11 cellular contexts compared by ENCODE assay signal in the genomic region with DNA sequence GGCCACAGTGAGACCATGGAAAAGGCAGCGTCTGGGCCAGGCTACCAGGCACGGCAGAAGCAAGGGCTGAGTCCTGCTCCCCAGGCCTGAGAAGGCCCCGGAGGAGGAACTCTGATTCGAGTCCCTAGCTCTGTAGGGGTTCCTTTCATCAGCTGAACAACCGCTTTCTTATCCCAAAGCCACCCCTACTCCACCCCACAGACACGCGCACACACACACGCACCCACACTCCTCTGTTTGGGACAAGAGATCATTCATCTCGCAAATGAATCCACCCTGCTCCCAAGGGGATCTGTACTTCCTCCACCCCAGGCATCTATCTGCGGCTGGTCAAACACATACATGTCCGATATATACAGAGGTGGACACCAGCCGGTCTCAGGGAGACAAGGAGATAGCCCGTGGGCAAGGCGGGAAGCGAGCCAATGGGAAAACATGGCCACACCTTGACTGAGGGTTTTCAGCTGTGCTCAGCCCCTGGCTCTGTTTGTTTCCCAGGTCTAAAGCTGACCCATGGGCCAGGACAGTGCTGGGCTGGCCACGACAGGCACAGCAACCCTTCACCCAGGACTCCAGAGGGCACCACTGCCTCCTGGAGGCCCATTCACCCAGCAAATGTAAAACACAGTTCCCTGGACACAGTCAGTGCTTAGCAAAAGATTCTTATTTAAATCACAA. TPM values are rescaled to one million over a fixed set of nuclear protein-coding genes. Genes with fewer than 3 reads are reported as not detected.
A peak's percentile ranks its signal among the peaks of the same experiment; 100 is the strongest.
DNase-seq lines count a peak whose midpoint lies in the region; ATAC-seq, FAIRE-seq and TF ChIP-seq lines count a peak whose summit lies in the region.
"Had no signal": no experiment of that assay in that cellular context is flagged by ENCODE, and none has a peak within 500 bp of the region (broad histone marks: within the 10 kb centered on the region; RNA-seq: fewer than 3 reads in every experiment).

No MANE protein-coding gene starts in this region.

- TF ChIP-seq CTCF in WERI-Rb-1 (IDR thresholded peaks at IDR 0.05; ENCODE audit: low read depth, low read length) (peak; percentile 60), gastroesophageal sphincter (IDR thresholded peaks at IDR 0.05) (peak in 3 of 4 experiments; percentile 39 to 57 (median 42))

- no peak overlapping the region for H3K27ac ChIP-seq in BLaER1 treated with 17β-estradiol and CSF1 and Interleukin-3, amounts not matched to agents 10 nM and 100 nM
- H3K27ac ChIP-seq in WERI-Rb-1 (no peak overlapping the region), gastroesophageal sphincter (peak overlapping the region; percentile 14 to 97 (median 96))

- no peak overlapping the region for H3K4me3 ChIP-seq in BLaER1 treated with 17β-estradiol and CSF1 and Interleukin-3, amounts not matched to agents 10 nM and 100 nM
- H3K4me3 ChIP-seq in WERI-Rb-1 (ENCODE audit: low read depth, low read length) (no peak overlapping the region), gastroesophageal sphincter (peak overlapping the region in 1 of 2 donors; percentile 17)

- intact Hi-C loops in sciatic nerve (cut with DNase I) = no loop called here

- H3K4me1 ChIP-seq in BLaER1 treated with 17β-estradiol and CSF1 and Interleukin-3, amounts not matched to agents 10 nM and 100 nM = peaks cover 53 to 95% (median 78%) of the 10 kb centered on the region in 10 experiments
- peaks cover 8 to 100% (median 88%) of the 10 kb centered on the region in 3 donors for H3K4me1 ChIP-seq in gastroesophageal sphincter

- ATAC-seq in gastroesophageal sphincter = no peak
- peak; percentile 19 for ATAC-seq in sciatic nerve
- no peak for ATAC-seq in HG02840 (IDR thresholded peaks at IDR 0.05; ENCODE audit: low FRiP score, unreplicated experiment)
- ATAC-seq in GM19455 (IDR thresholded peaks at IDR 0.05; ENCODE audit: unreplicated experiment) = no peak
- ATAC-seq in GM19035 (IDR thresholded peaks at IDR 0.05; ENCODE audit: unreplicated experiment) = no peak

- peak overlapping the region in 4 of 11 experiments; percentile 2 to 23 (median 13); a peak in 5 of 22 replicates for H3K9ac ChIP-seq in BLaER1 treated with 17β-estradiol and CSF1 and Interleukin-3, amounts not matched to agents 10 nM and 100 nM

- H3K4me2 ChIP-seq in BLaER1 treated with 17β-estradiol and CSF1 and Interleukin-3, amounts not matched to agents 10 nM and 100 nM = peak overlapping the region in 10 of 11 experiments; percentile 30 to 54 (median 41); a peak in 19 of 22 replicates

- DNase-seq in WERI-Rb-1 (no peak), sciatic nerve (ENCODE audit: low spot score) (peak; percentile 67), HTR-8/SVneo (ENCODE audit: insufficient read length, low spot score) (no peak)
- DNase-seq: activated CD4-positive, alpha-beta T cell treated with anti-CD3 and anti-CD28 coated beads, Interleukin-2, amount 10 ng/mL, durations not matched to agents 24 days and 14 days; stimulated activated CD4-positive, alpha-beta T cell treated with anti-CD3 and anti-CD28 coated beads, Interleukin-2, amount 100 ng/mL, for 24 hours had no signal

- H4K20me1 ChIP-seq in BLaER1 treated with 17β-estradiol and CSF1 and Interleukin-3, amounts not matched to agents 10 nM and 100 nM = peaks cover 49 to 100% (median 99%) of the 10 kb centered on the region in 11 experiments; a peak in 21 of 22 replicates

- H3K9me3 ChIP-seq in BLaER1 treated with 17β-estradiol and CSF1 and Interleukin-3, amounts not matched to agents 10 nM and 100 nM (replicated peaks in 1 of 11) = no peaks in the 10 kb centered on the region
- H3K9me3 ChIP-seq in WERI-Rb-1 (ENCODE audit: severe bottlenecking) = no peaks in the 10 kb centered on the region
- H3K9me3 ChIP-seq in gastroesophageal sphincter = no peaks in the 10 kb centered on the region

- H3K36me3 ChIP-seq in BLaER1 treated with 17β-estradiol and CSF1 and Interleukin-3, amounts not matched to agents 10 nM and 100 nM = peaks cover 0 to 80% (median 36%) of the 10 kb centered on the region in 11 experiments; a peak in 13 of 22 replicates
- H3K36me3 ChIP-seq in WERI-Rb-1 (no peaks in the 10 kb centered on the region), gastroesophageal sphincter (peaks cover 0 to 12% of the 10 kb centered on the region in 2 donors)

- no peak for TF ChIP-seq EP300 in gastroesophageal sphincter (IDR thresholded peaks at IDR 0.05)

- no peak for FAIRE-seq in HTR-8/SVneo (lab: Jason Lieb, UNC)
- FAIRE-seq: keratinocyte had no signal

- WGBS in gastroesophageal sphincter (ENCODE audit: low coverage in 1 of 2), 2 donors = 25 to 30% methylated on average over 4 to 9 of the region's 16 CpGs

- TF ChIP-seq POLR2A in gastroesophageal sphincter (IDR thresholded peaks at IDR 0.05) = no peak

- no peaks in the 10 kb centered on the region for H3K27me3 ChIP-seq in BLaER1 treated with 17β-estradiol and CSF1 and Interleukin-3, amounts not matched to agents 10 nM and 100 nM
- H3K27me3 ChIP-seq in WERI-Rb-1 (ENCODE audit: insufficient read depth, low read depth, severe bottlenecking) (peaks cover under 1% of the 10 kb centered on the region), gastroesophageal sphincter (no peaks in the 10 kb centered on the region)

RNA-seq across cellular contexts. Expression of a gene that starts 7.3 kb away (rescaled TPM):
- 100 to 1,000 TPM in 1 of 4 donors, 10 to 100 TPM in 3; 60.5 to 186 (median 84.1) TPM for total RNA-seq in gastroesophageal sphincter
- total RNA-seq in sciatic nerve = 150 TPM

Comparison
In these comparisons a context has a peak if more than half of its experiments do, and no peak if none do; other contexts are left out.
1. H3K27ac ChIP-seq: peak in gastroesophageal sphincter (4 of 4); none in BLaER1 treated with 17β-estradiol and CSF1 and Interleukin-3, amounts not matched to agents 10 nM and 100 nM (0 of 11) and WERI-Rb-1 (single experiment).